Comparison of ENCODE assay signal across 21 cellular contexts in the genomic region with DNA sequence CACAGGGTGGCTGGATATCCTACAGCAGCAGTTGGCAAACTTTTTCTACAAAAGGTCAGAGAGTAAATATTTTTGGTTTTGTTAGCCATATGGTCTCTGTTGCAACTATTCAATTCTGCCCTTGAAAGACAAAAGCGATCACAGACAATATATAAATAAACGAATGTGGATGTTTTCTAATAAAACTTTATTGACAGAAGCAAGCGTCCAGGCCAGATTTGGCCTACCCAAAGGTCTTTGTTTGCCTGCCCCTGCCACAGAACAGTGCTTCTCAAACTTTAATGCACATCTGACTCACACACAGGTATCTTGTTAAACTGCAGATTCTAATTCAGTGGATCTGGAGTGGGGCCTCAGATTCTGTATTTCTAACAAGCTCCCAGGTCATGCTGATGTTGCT.
"Had no signal": no experiment of that assay in that cellular context is flagged by ENCODE, and none has a peak within 500 bp of the region (broad histone marks: within the 10 kb centered on the region; RNA-seq: fewer than 3 reads in every experiment).

No MANE protein-coding gene starts in this region.

- H3K27ac ChIP-seq: foreskin keratinocyte, left lung, spleen, upper lobe of left lung had no signal

- ATAC-seq: activated CD4-positive, CD25-positive, alpha-beta regulatory T cell treated with anti-CD3 and anti-CD28 coated beads, Interleukin-2, amount 50 U/mL, for 24 hours; foreskin keratinocyte; left lung; naive thymus-derived CD4-positive, alpha-beta T cell; SK-N-SH treated with all-trans-retinoic acid at 6 μM for 48 hours had no signal

- H3K4me3 ChIP-seq: left lung, lung, spleen, upper lobe of left lung had no signal

- H3K9me3 ChIP-seq: left lung, spleen, upper lobe of left lung had no signal

- H3K4me3 Mint-ChIP-seq: activated CD4-positive, alpha-beta T cell treated with anti-CD3 and anti-CD28 coated beads, Interleukin-2, amount 10 ng/mL, durations not matched to agents 7 days and 5 days; endodermal cell; naive thymus-derived CD4-positive, alpha-beta T cell; neural crest cell had no signal

- H3K4me1 ChIP-seq: left lung, spleen, upper lobe of left lung had no signal

- H3K27ac Mint-ChIP-seq: activated CD4-positive, alpha-beta T cell treated with anti-CD3 and anti-CD28 coated beads, Interleukin-2, amount 10 ng/mL, durations not matched to agents 7 days and 5 days; endodermal cell; naive thymus-derived CD4-positive, alpha-beta T cell; progenitor cell of endocrine pancreas had no signal

- H3K9me3 Mint-ChIP-seq: naive thymus-derived CD4-positive, alpha-beta T cell had no signal

- DNase-seq: activated CD4-positive, alpha-beta T cell treated with anti-CD3 and anti-CD28 coated beads, Interleukin-2, amount 10 ng/mL, durations not matched to agents 7 days and 5 days; activated CD8-positive, alpha-beta memory T cell treated with anti-CD3 and anti-CD28 coated beads for 24 hours; activated CD8-positive, alpha-beta memory T cell treated with anti-CD3 and anti-CD28 coated beads, Interleukin-2, amount 50 U/mL, for 4 hours; activated gamma-delta T cell; amygdala; cortex of kidney; endodermal cell; foreskin keratinocyte; kidney glomerular epithelial cell; left lung; naive thymus-derived CD4-positive, alpha-beta T cell; retina; spleen; stimulated activated CD4-positive, alpha-beta T cell treated with anti-CD3 and anti-CD28 coated beads, Interleukin-4, amount 100 ng/mL, for 1 hour; stimulated activated naive CD4-positive, alpha-beta T cell; upper lobe of left lung had no signal

- H3K27me3 Mint-ChIP-seq: activated CD4-positive, alpha-beta T cell treated with anti-CD3 and anti-CD28 coated beads, Interleukin-2, amount 10 ng/mL, durations not matched to agents 7 days and 5 days; naive thymus-derived CD4-positive, alpha-beta T cell; progenitor cell of endocrine pancreas had no signal

- H3K36me3 ChIP-seq: left lung, spleen, upper lobe of left lung had no signal

- H3K4me1 Mint-ChIP-seq: endodermal cell, neural crest cell had no signal

- H3K27me3 ChIP-seq: foreskin keratinocyte, left lung, upper lobe of left lung had no signal
